9 cellular contexts compared by ENCODE assay signal in the genomic region with DNA sequence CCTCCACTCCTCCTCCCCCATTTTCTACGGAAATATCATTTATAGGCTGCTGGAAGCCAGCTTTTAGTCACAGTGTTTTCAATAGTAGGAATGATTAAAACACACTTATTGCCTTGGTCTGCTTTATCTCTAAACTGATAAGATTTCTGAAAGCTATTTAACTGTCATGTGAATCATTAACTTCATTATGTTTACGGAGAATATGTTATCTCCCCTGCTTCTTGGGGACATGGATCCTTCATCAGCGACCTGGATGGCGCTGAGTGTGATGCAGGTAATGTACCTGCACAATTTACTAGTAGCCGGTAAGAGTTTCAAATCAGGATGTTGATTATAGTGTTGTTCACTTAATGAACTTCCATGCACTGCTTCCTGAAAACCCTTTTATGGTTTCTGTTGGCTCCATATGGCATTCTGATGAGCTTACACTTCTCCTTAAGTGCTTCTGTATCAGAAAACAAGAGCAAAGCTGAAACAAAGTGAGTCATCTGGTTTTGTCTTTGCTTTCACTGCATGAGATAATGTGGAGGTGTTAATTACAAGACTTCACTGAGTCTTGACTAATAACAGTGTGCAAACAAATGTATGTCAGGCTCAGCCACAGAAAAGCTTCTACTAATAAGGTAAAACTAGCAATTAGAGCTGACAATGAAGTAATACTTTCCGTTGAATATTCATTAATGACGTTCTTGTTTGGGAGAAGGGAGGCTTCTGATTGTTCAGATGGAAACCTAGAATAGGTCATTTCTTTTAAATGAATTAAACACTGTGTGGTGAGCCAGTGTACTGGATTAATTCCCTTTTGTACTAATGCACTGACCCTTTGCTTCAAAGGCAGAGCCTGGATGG.
DNase-seq lines count a peak whose midpoint lies in the region; ATAC-seq and TF ChIP-seq lines count a peak whose summit lies in the region.
"Had no signal": no experiment of that assay in that cellular context is flagged by ENCODE, and none has a peak within 500 bp of the region (broad histone marks: within the 10 kb centered on the region; RNA-seq: fewer than 3 reads in every experiment).

No MANE protein-coding gene starts in this region.

- CTCF ChIA-PET in activated CD4-positive, alpha-beta T cell treated with anti-CD3 and anti-CD28 coated beads for 36 hours (lab: Charles Lee): interaction anchor here (0.6 kb wide), 1 partner anchor 49 kb away, joined by 3 read pairs; no protein-coding TSS in a partner anchor

- no peak overlapping the region for H3K27ac Mint-ChIP-seq in activated CD4-positive, alpha-beta T cell treated with anti-CD3 and anti-CD28 coated beads for 36 hours
- H3K27ac Mint-ChIP-seq: CD4-positive, CD25-positive, alpha-beta regulatory T cell had no signal

- no peaks in the 10 kb centered on the region for H3K36me3 Mint-ChIP-seq in activated CD4-positive, alpha-beta T cell treated with anti-CD3 and anti-CD28 coated beads for 36 hours (ENCODE audit: low read depth)
- H3K36me3 Mint-ChIP-seq: CD4-positive, CD25-positive, alpha-beta regulatory T cell had no signal

- TF ChIP-seq CTCF in BE2C (IDR thresholded peaks at IDR 0.05; ENCODE audit: low read depth, low read length): no peak

- no peaks in the 10 kb centered on the region for H3K9me3 ChIP-seq in BE2C
- H3K9me3 ChIP-seq in HAP-1: no peaks in the 10 kb centered on the region

- H3K27me3 ChIP-seq in BE2C: no peaks in the 10 kb centered on the region
- H3K27me3 ChIP-seq in HAP-1 (ENCODE audit: low read depth): no peaks in the 10 kb centered on the region

- peak; percentile 39 for ATAC-seq in activated CD4-positive, alpha-beta T cell treated with anti-CD3 and anti-CD28 coated beads for 36 hours
- ATAC-seq in HG03097 (IDR thresholded peaks at IDR 0.05; ENCODE audit: low FRiP score, unreplicated experiment): peak; percentile 83
- ATAC-seq in left ventricle myocardium superior: peak; percentile 34

- in situ Hi-C loops in HAP-1 (cut with MboI; ENCODE audit: low sequenced_read_pairs): no loop called here

- H3K9me3 Mint-ChIP-seq in activated CD4-positive, alpha-beta T cell treated with anti-CD3 and anti-CD28 coated beads for 36 hours (ENCODE audit: low read depth): no peaks in the 10 kb centered on the region

- POLR2A ChIA-PET in activated CD4-positive, alpha-beta T cell treated with anti-CD3 and anti-CD28 coated beads for 36 hours (lab: Charles Lee): no interaction called here

- no peak for DNase-seq in activated CD4-positive, alpha-beta T cell treated with anti-CD3 and anti-CD28 coated beads for 36 hours
- no peak for DNase-seq in activated CD4-positive, alpha-beta T cell treated with anti-CD3 and anti-CD28 coated beads for 1 hour
- DNase-seq in NCI-H748 (lab: John Stamatoyannopoulos, UW; ENCODE audit: unreplicated experiment) (peak; percentile 92), left ventricle myocardium superior (no peak), BE2C (no peak), HAP-1 (ENCODE audit: low spot score in 2 of 2) (no peak)
- no peak for DNase-seq in stimulated activated CD4-positive, alpha-beta T cell treated with anti-CD3 and anti-CD28 coated beads, Interleukin-12 subunit alpha, Interleukin-12 subunit beta, amount 100 ng/mL, for 4 hours
- DNase-seq: CD4-positive, CD25-positive, alpha-beta regulatory T cell had no signal

- no peaks in the 10 kb centered on the region for H3K36me3 ChIP-seq in BE2C
- no peaks in the 10 kb centered on the region for H3K36me3 ChIP-seq in HAP-1 (replicated peaks)

- no peak overlapping the region for H3K4me3 Mint-ChIP-seq in activated CD4-positive, alpha-beta T cell treated with anti-CD3 and anti-CD28 coated beads for 36 hours
- H3K4me3 Mint-ChIP-seq: CD4-positive, CD25-positive, alpha-beta regulatory T cell had no signal

- no peaks in the 10 kb centered on the region for H3K27me3 Mint-ChIP-seq in activated CD4-positive, alpha-beta T cell treated with anti-CD3 and anti-CD28 coated beads for 36 hours
- H3K27me3 Mint-ChIP-seq: CD4-positive, CD25-positive, alpha-beta regulatory T cell had no signal

- intact Hi-C loops in activated CD4-positive, alpha-beta T cell treated with anti-CD3 and anti-CD28 coated beads for 36 hours (cut with DNase I, micrococcal nuclease): no loop called here
- intact Hi-C loops in left ventricle myocardium superior (cut with micrococcal nuclease): no loop called here

- H3K4me1 ChIP-seq in BE2C: peaks cover 23% of the 10 kb centered on the region
- H3K4me1 ChIP-seq in HAP-1: peaks cover 24% of the 10 kb centered on the region

- no peak overlapping the region for H3K4me3 ChIP-seq in BE2C (ENCODE audit: low read depth, low read length)
- H3K4me3 ChIP-seq in HAP-1: no peak overlapping the region

- peaks cover under 1% of the 10 kb centered on the region for H3K4me1 Mint-ChIP-seq in activated CD4-positive, alpha-beta T cell treated with anti-CD3 and anti-CD28 coated beads for 36 hours
